Comparison of ENCODE assay signal across 28 cellular contexts in genomic region chr17:55820675-55821074, GRCh38.
"Had no signal": no experiment of that assay in that cellular context is flagged by ENCODE, and none has a peak within 500 bp of the region (broad histone marks: within the 10 kb centered on the region; RNA-seq: fewer than 3 reads in every experiment).

No MANE protein-coding gene starts in this region.

- H3K27ac ChIP-seq: colonic mucosa, coronary artery, dorsolateral prefrontal cortex, epithelial cell of prostate, esophagus muscularis mucosa, esophagus squamous epithelium, foreskin keratinocyte, gastrocnemius medialis, gastroesophageal sphincter, heart left ventricle, heart right ventricle, hepatocyte had no signal

- H3K4me3 ChIP-seq: colonic mucosa, coronary artery, dorsolateral prefrontal cortex, esophagus muscularis mucosa, esophagus squamous epithelium, gastrocnemius medialis, gastroesophageal sphincter, heart left ventricle, heart right ventricle, hepatocyte had no signal

- H3K27me3 ChIP-seq: colonic mucosa, dorsolateral prefrontal cortex, esophagus muscularis mucosa, esophagus squamous epithelium, foreskin keratinocyte, gastrocnemius medialis, gastroesophageal sphincter, heart left ventricle, heart right ventricle, hepatocyte had no signal

- H3K9me3 ChIP-seq: colonic mucosa, esophagus squamous epithelium, gastrocnemius medialis had no signal

- ATAC-seq: effector memory CD8-positive, alpha-beta T cell; esophagus mucosa; foreskin keratinocyte; gastrocnemius medialis; gastroesophageal sphincter; heart left ventricle; heart right ventricle had no signal

- DNase-seq: colonic mucosa; cortex of kidney; dermis blood vessel endothelial cell; dorsolateral prefrontal cortex; effector CD4-positive, alpha-beta T cell; effector CD8-positive, alpha-beta T cell; effector memory CD4-positive, alpha-beta T cell; effector memory CD8-positive, alpha-beta T cell; endodermal cell; erythroblast; esophagus squamous epithelium; foreskin fibroblast; foreskin keratinocyte; foreskin melanocyte; gastrocnemius medialis; glutamatergic neuron; head of caudate nucleus; heart left ventricle; heart right ventricle had no signal

- H3K36me3 ChIP-seq: colonic mucosa, esophagus muscularis mucosa, esophagus squamous epithelium, gastrocnemius medialis, heart left ventricle, heart right ventricle had no signal

- FAIRE-seq: endometrium, endothelial cell of umbilical vein, frontal cortex had no signal

- H3K4me2 ChIP-seq: hepatocyte had no signal

- H2AFZ ChIP-seq: hepatocyte had no signal

- H3K4me1 ChIP-seq: colonic mucosa, esophagus muscularis mucosa, esophagus squamous epithelium, foreskin keratinocyte, gastrocnemius medialis, gastroesophageal sphincter, heart left ventricle had no signal

- H3K79me2 ChIP-seq: hepatocyte had no signal
